ENCODE assay signal across 24 cellular contexts in genomic region chr5:71528206-71528605, GRCh38. TPM values are rescaled to one million over a fixed set of nuclear protein-coding genes. Genes with fewer than 3 reads are reported as not detected.
DNase-seq lines count a peak whose midpoint lies in the region; ATAC-seq, FAIRE-seq and TF ChIP-seq lines count a peak whose summit lies in the region.
"Had no signal": no experiment of that assay in that cellular context is flagged by ENCODE, and none has a peak within 500 bp of the region (broad histone marks: within the 10 kb centered on the region; RNA-seq: fewer than 3 reads in every experiment).

No MANE protein-coding gene starts in this region.

- no peak for TF ChIP-seq POLR2A in GM18505 (IDR thresholded peaks at IDR 0.05; ENCODE audit: borderline replicate concordance, extremely low read depth, insufficient read depth, insufficient read length)

- H3K4me3 ChIP-seq in astrocyte of the spinal cord (ENCODE audit: low read depth, low read length) (no peak overlapping the region), fibroblast of villous mesenchyme (ENCODE audit: low read depth, low read length) (no peak overlapping the region)
- H3K4me3 ChIP-seq: body of pancreas, hepatocyte, spleen, upper lobe of right lung had no signal

- ATAC-seq in WTC11 (no peak), GM18505 (IDR thresholded peaks at IDR 0.05; ENCODE audit: unreplicated experiment) (no peak)
- ATAC-seq: activated CD4-positive, CD25-positive, alpha-beta regulatory T cell treated with anti-CD3 and anti-CD28 coated beads, Interleukin-2, amount 50 U/mL, for 24 hours; body of pancreas; right cardiac atrium; upper lobe of right lung had no signal

- no peak overlapping the region for H3K27ac Mint-ChIP-seq in WTC11

- TF ChIP-seq CTCF in astrocyte of the spinal cord (IDR thresholded peaks at IDR 0.05; ENCODE audit: low read depth, low read length) = no peak
- TF ChIP-seq CTCF in fibroblast of villous mesenchyme (IDR thresholded peaks at IDR 0.05; ENCODE audit: insufficient read depth, low read depth, low read length) = no peak
- no peak for TF ChIP-seq CTCF in WTC11 (IDR thresholded peaks at IDR 0.05)

- DNase-seq in AG08396 (ENCODE audit: low spot score) (peak; percentile 31), HCEC 1CT (peak; percentile 59), astrocyte of the spinal cord (ENCODE audit: low read depth, low spot score) (peak; percentile 16), fibroblast of villous mesenchyme (ENCODE audit: low read depth) (peak; percentile 25), DMS153 treated with DMSO at 0.1 percent for 48 hours (lab: John Stamatoyannopoulos, UW; ENCODE audit: unreplicated experiment) (no peak), WTC11 (ENCODE audit: low spot score) (no peak), frontal cortex (ENCODE audit: low spot score in 2 of 2) (no peak)
- DNase-seq: activated CD4-positive, alpha-beta T cell treated with anti-CD3 and anti-CD28 coated beads, Interleukin-2, amount 50 U/mL, for 48 hours; body of pancreas; foreskin melanocyte; GOT3; NCI-H1105; NCI-H2029 treated with DMSO at 0.1 percent for 48 hours; NCI-H2227 treated with DMSO at 0.1 percent for 48 hours; right cardiac atrium; spleen; substantia nigra; T-helper 1 cell; upper lobe of right lung had no signal

- H3K9me3 Mint-ChIP-seq in WTC11 = no peaks in the 10 kb centered on the region

- peaks cover 42% of the 10 kb centered on the region for H3K36me3 Mint-ChIP-seq in WTC11

- H3K27me3 Mint-ChIP-seq in WTC11 (ENCODE audit: low read depth) = no peaks in the 10 kb centered on the region

- CTCF ChIA-PET in WTC11 (lab: Charles Lee) = no interaction called here

- no peak overlapping the region for H3K4me3 Mint-ChIP-seq in WTC11

- no peaks in the 10 kb centered on the region for H3K4me1 Mint-ChIP-seq in WTC11

- FAIRE-seq in frontal cortex (lab: Jason Lieb, UNC) = no peak
- FAIRE-seq: GM12892, RCC 7860 had no signal

- POLR2A ChIA-PET in WTC11 (lab: Charles Lee) = no interaction called here

- in situ Hi-C loops in astrocyte of the spinal cord (cut with HindIII; ENCODE audit: low sequenced_read_pairs) = no loop called here

TF ChIP-seq in WTC11, 78 proteins besides CTCF, POLR2A, EP300 and RAD21:
- TF ChIP-seq MAX (CRISPR knock-in tag; IDR thresholded peaks at IDR 0.05) (no peak), ZNF423 (CRISPR knock-in tag; IDR thresholded peaks at IDR 0.05) (no peak), RORB (CRISPR knock-in tag; IDR thresholded peaks at IDR 0.05) (no peak), ATF6 (CRISPR knock-in tag; IDR thresholded peaks at IDR 0.05) (no peak), CDX4 (CRISPR knock-in tag; IDR thresholded peaks at IDR 0.05; ENCODE audit: borderline replicate concordance) (no peak), ZBTB21 (CRISPR knock-in tag; IDR thresholded peaks at IDR 0.05; ENCODE audit: borderline replicate concordance) (no peak), PREB (CRISPR knock-in tag; IDR thresholded peaks at IDR 0.05; ENCODE audit: borderline replicate concordance) (no peak), ZNF416 (CRISPR knock-in tag; IDR thresholded peaks at IDR 0.05) (no peak), JUN (CRISPR knock-in tag; IDR thresholded peaks at IDR 0.05) (no peak), NFATC4 (CRISPR knock-in tag; IDR thresholded peaks at IDR 0.05) (no peak), ESRRA (CRISPR knock-in tag; IDR thresholded peaks at IDR 0.05; ENCODE audit: borderline replicate concordance) (no peak), HMGA2 (CRISPR knock-in tag; IDR thresholded peaks at IDR 0.05) (no peak)

RNA-seq across cellular contexts. Expression of gene MCCC2, which starts 58.9 kb away (rescaled TPM):
- total RNA-seq in fibroblast of villous mesenchyme = 23.2 and 25.9 TPM in 2 replicates
- 65.0 to 65.9 TPM (median 65.4 TPM) in 3 replicates for total RNA-seq in WTC11 (2021)
- total RNA-seq in frontal cortex = 12.2 TPM

Comparison
In these comparisons a context has a peak if more than half of its experiments do, and no peak if none do; other contexts are left out.
1. DNase-seq: peak in AG08396 (single experiment), HCEC 1CT (single experiment), astrocyte of the spinal cord (single experiment) and fibroblast of villous mesenchyme (single experiment); none in DMS153 treated with DMSO at 0.1 percent for 48 hours (single experiment), WTC11 (single experiment) and frontal cortex (0 of 2).